In the genomic region with DNA sequence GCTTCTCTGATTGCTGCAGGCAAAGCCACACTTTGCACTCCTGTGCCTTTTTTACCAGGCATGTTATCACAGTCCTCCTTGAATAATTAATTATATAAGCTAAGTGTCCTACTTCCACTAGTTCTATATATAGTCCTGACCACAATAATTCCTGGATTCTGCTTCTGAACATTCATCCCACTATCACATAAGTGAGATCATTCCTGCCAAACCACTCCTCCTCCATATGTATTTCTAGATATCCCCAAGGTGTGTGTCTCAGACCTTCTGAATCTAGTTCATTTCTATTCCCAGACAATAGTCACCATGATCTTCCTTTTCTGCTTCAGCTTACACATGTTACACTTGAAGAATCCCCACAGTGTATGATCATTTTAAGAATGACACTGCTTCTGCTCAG, we compare ENCODE assay signal across 9 cellular contexts.
"Had no signal": no experiment of that assay in that cellular context is flagged by ENCODE, and none has a peak within 500 bp of the region (broad histone marks: within the 10 kb centered on the region; RNA-seq: fewer than 3 reads in every experiment).

No MANE protein-coding gene starts in this region.

- H3K36me3 ChIP-seq: HAP-1 had no signal

- H3K4me3 Mint-ChIP-seq: HFFc6, IgD-negative memory B cell had no signal

- DNase-seq: GM23248, GOT3, H7, HFFc6 had no signal

- ATAC-seq: HCT116, HepG2 had no signal

- H3K27me3 Mint-ChIP-seq: IgD-negative memory B cell had no signal

- H3K4me3 ChIP-seq: GM23248, HAP-1 had no signal

- H3K4me1 Mint-ChIP-seq: IgD-negative memory B cell had no signal

- H3K4me1 ChIP-seq: HAP-1 had no signal

- H3K9me3 ChIP-seq: HAP-1 had no signal

- FAIRE-seq: HepG2 had no signal

- H3K27ac Mint-ChIP-seq: HFFc6, IgD-negative memory B cell had no signal

- H3K36me3 Mint-ChIP-seq: IgD-negative memory B cell had no signal

- H3K27ac ChIP-seq: GM23248, HL-60 had no signal

- H2AFZ ChIP-seq: GM23248 had no signal

- H3K9ac ChIP-seq: GM23248 had no signal
